Comparison of ENCODE assay signal across 8 cellular contexts in genomic region chr3:150545419-150546225, GRCh38. TPM values are rescaled to one million over a fixed set of nuclear protein-coding genes. Genes with fewer than 3 reads are reported as not detected.
DNase-seq lines count a peak whose midpoint lies in the region; ATAC-seq and TF ChIP-seq lines count a peak whose summit lies in the region.

No MANE protein-coding gene starts in this region.

- H3K9ac ChIP-seq in skeletal muscle satellite cell (ENCODE audit: low read depth, low read length): peak overlapping the region; percentile 91

- no CpG with 5 or more reads among the region's 54 CpGs for WGBS in iPS DF 6.9 (ENCODE audit: insufficient coverage, insufficient read length)

- no peaks in the 10 kb centered on the region for H3K9me3 ChIP-seq in ascending aorta
- H3K9me3 ChIP-seq in iPS DF 6.9 (ENCODE audit: control insufficient read depth, insufficient read depth, low read length): peaks cover 2% of the 10 kb centered on the region; the same call in 1 of the 2 replicates
- no peaks in the 10 kb centered on the region for H3K9me3 ChIP-seq in skeletal muscle satellite cell (replicated peaks; ENCODE audit: low read length)

- H3K4me3 ChIP-seq in ascending aorta: peak overlapping the region; percentile 89 to 99
- peak overlapping the region; percentile 87 for H3K4me3 ChIP-seq in iPS DF 6.9 (ENCODE audit: low read length)
- H3K4me3 ChIP-seq in skeletal muscle satellite cell (ENCODE audit: low read length): peak overlapping the region; percentile 84

- in situ Hi-C loops in GM13976 (cut with MboI; ENCODE audit: low sequenced_read_pairs, unreplicated experiment): loop anchor here (25.0 kb wide), 1 partner anchor 167 kb away; the partner anchor contains the start of gene ERICH6

- peak overlapping the region; percentile 99 to 100 for H3K27ac ChIP-seq in ascending aorta
- no peak overlapping the region for H3K27ac ChIP-seq in iPS DF 6.9 (ENCODE audit: low read length)

- DNase-seq in GM13976 (ENCODE audit: low spot score) (peak; percentile 57), RKO (ENCODE audit: low spot score) (peak; percentile 53), ascending aorta (ENCODE audit: low spot score in 2 of 2) (no peak), iPS DF 6.9 (ENCODE audit: low read depth, low spot score) (no peak), NCI-H2107 treated with DMSO at 0.1 percent for 48 hours (lab: John Stamatoyannopoulos, UW; ENCODE audit: unreplicated experiment) (no peak), amniotic stem cell (lab: John Stamatoyannopoulos, UW) (no peak)

- peak; percentile 16 for ATAC-seq in HG02981 (IDR thresholded peaks at IDR 0.05; ENCODE audit: unreplicated experiment)

- H3K36me3 ChIP-seq in ascending aorta: peaks cover 0 to 13% of the 10 kb centered on the region in 2 donors
- H3K36me3 ChIP-seq in iPS DF 6.9 (ENCODE audit: control insufficient read depth, insufficient read depth, low read length): no peaks in the 10 kb centered on the region; the same call in 1 of the 2 replicates
- peaks cover 21% of the 10 kb centered on the region for H3K36me3 ChIP-seq in skeletal muscle satellite cell (ENCODE audit: insufficient read depth, low read length)

- intact Hi-C loops in ascending aorta (cut with DNase I): loop anchor here (1.0 to 5.0 kb wide), 6 partner anchors 58 to 578 kb away; partner anchors contain the start of genes ERICH6, SELENOT and SIAH2

- peak overlapping the region; percentile 87 for H3K4me2 ChIP-seq in skeletal muscle satellite cell (ENCODE audit: low read length)

- H3K27me3 ChIP-seq in ascending aorta (no peaks in the 10 kb centered on the region), iPS DF 6.9 (ENCODE audit: control insufficient read depth, insufficient read depth, low read length) (no peaks in the 10 kb centered on the region), skeletal muscle satellite cell (ENCODE audit: control insufficient read depth, insufficient read depth, low read length) (no peaks in the 10 kb centered on the region)

- no peak for TF ChIP-seq CTCF in GM13976 (IDR thresholded peaks at IDR 0.05; ENCODE audit: borderline replicate concordance, control extremely low read depth, extremely low read depth, insufficient read depth, missing control alignments)
- TF ChIP-seq CTCF in ascending aorta (IDR thresholded peaks at IDR 0.05): no peak

- H3K4me1 ChIP-seq in ascending aorta: peaks cover 0 to 24% of the 10 kb centered on the region in 2 donors
- H3K4me1 ChIP-seq in iPS DF 6.9 (ENCODE audit: control insufficient read depth, insufficient read depth, low read length): no peaks in the 10 kb centered on the region
- peaks cover 25% of the 10 kb centered on the region for H3K4me1 ChIP-seq in skeletal muscle satellite cell (ENCODE audit: control insufficient read depth, insufficient read depth, low read length)

RNA-seq across cellular contexts. Expression of gene SERP1, which starts 0.7 kb away (rescaled TPM):
- 237 TPM for total RNA-seq in ascending aorta
- 209 and 224 TPM in 2 replicates for total RNA-seq in skeletal muscle satellite cell (2012; rRNA removed)

RNA-seq across cellular contexts. Expression of gene EIF2A, which starts 1.0 kb away (rescaled TPM):
- 83.2 TPM for total RNA-seq in ascending aorta
- total RNA-seq in skeletal muscle satellite cell (2012; rRNA removed): 172 and 188 TPM in 2 replicates

RNA-seq across cellular contexts. Expression of gene SELENOT, which starts 57.5 kb away (rescaled TPM):
- total RNA-seq in ascending aorta: 112 TPM
- total RNA-seq in skeletal muscle satellite cell (2012; rRNA removed): 108 and 118 TPM in 2 replicates

Comparison
In these comparisons a context has a peak if more than half of its experiments do, and no peak if none do; other contexts are left out.
1. DNase-seq: peak in GM13976 (single experiment) and RKO (single experiment); none in ascending aorta (0 of 2), iPS DF 6.9 (single experiment), NCI-H2107 treated with DMSO at 0.1 percent for 48 hours (single experiment) and amniotic stem cell (single experiment).
2. Peak in every context shown above with its lines, with median percentiles within 50 percentile points of each other: H3K4me3 ChIP-seq.